In genomic region chr2:85438291-85439110, GRCh38 we compare ENCODE assay signal across 8 cellular contexts. TPM values are rescaled to one million over a fixed set of nuclear protein-coding genes. Genes with fewer than 3 reads are reported as not detected.
DNase-seq lines count a peak whose midpoint lies in the region; ATAC-seq and TF ChIP-seq lines count a peak whose summit lies in the region.

No MANE protein-coding gene starts in this region.

- peaks cover 0 to 7% (median 7%) of the 10 kb centered on the region in 3 donors for H3K27me3 Mint-ChIP-seq in CD14-positive monocyte (ENCODE audit: low read depth in 3 of 3)
- H3K27me3 Mint-ChIP-seq in activated T-helper 2 cell treated with anti-CD3 and anti-CD28 coated beads, Interferon-gamma antibody, Interleukin-2, Interleukin-4, amounts not matched to agents 10 μg/mL and 5 μg/mL and 100 μg/mL, durations not matched to agents 14 hours and 24 hours and 36 hours (ENCODE audit: low read depth) = no peaks in the 10 kb centered on the region

- DNase-seq in CD14-positive monocyte (ENCODE audit: low spot score) (no peak), islet precursor cell (peak; percentile 69), foreskin melanocyte (no peak), Ammon's horn (ENCODE audit: low spot score) (no peak), cortex of kidney (lab: John Stamatoyannopoulos, UW) (no peak)
- DNase-seq in activated T-helper 2 cell treated with anti-CD3 and anti-CD28 coated beads, Interferon-gamma antibody, Interleukin-2, Interleukin-4, amounts not matched to agents 10 μg/mL and 5 μg/mL and 100 μg/mL, durations not matched to agents 14 hours and 24 hours and 36 hours (ENCODE audit: low spot score) = no peak
- DNase-seq in stimulated activated effector memory CD8-positive, alpha-beta T cell treated with anti-CD3 and anti-CD28 coated beads, Interleukin-12 subunit alpha, Interleukin-12 subunit beta, amount 100 ng/mL, for 72 hours (ENCODE audit: low spot score in 2 of 2) = peak in 1 of 2 donors; percentile 61

- H3K4me3 Mint-ChIP-seq in CD14-positive monocyte = peak overlapping the region; percentile 68 to 76
- peak overlapping the region; percentile 81 for H3K4me3 Mint-ChIP-seq in activated T-helper 2 cell treated with anti-CD3 and anti-CD28 coated beads, Interferon-gamma antibody, Interleukin-2, Interleukin-4, amounts not matched to agents 10 μg/mL and 5 μg/mL and 100 μg/mL, durations not matched to agents 14 hours and 24 hours and 36 hours (ENCODE audit: low read depth)
- H3K4me3 Mint-ChIP-seq in stimulated activated effector memory CD8-positive, alpha-beta T cell treated with anti-CD3 and anti-CD28 coated beads, Interleukin-12 subunit alpha, Interleukin-12 subunit beta, amount 100 ng/mL, for 72 hours = peak overlapping the region; percentile 75

- ATAC-seq in HG03025 (IDR thresholded peaks at IDR 0.05; ENCODE audit: low FRiP score, unreplicated experiment) = peak; percentile 1
- no peak for ATAC-seq in stimulated activated effector memory CD8-positive, alpha-beta T cell treated with anti-CD3 and anti-CD28 coated beads, Interleukin-12 subunit alpha, Interleukin-12 subunit beta, amount 100 ng/mL, for 72 hours

- no peaks in the 10 kb centered on the region for H3K9me3 Mint-ChIP-seq in CD14-positive monocyte
- no peaks in the 10 kb centered on the region for H3K9me3 Mint-ChIP-seq in activated T-helper 2 cell treated with anti-CD3 and anti-CD28 coated beads, Interferon-gamma antibody, Interleukin-2, Interleukin-4, amounts not matched to agents 10 μg/mL and 5 μg/mL and 100 μg/mL, durations not matched to agents 14 hours and 24 hours and 36 hours
- no peaks in the 10 kb centered on the region for H3K9me3 Mint-ChIP-seq in stimulated activated effector memory CD8-positive, alpha-beta T cell treated with anti-CD3 and anti-CD28 coated beads, Interleukin-12 subunit alpha, Interleukin-12 subunit beta, amount 100 ng/mL, for 72 hours

- peak overlapping the region; percentile 98 to 100 (median 99) for H3K27ac Mint-ChIP-seq in CD14-positive monocyte
- peak overlapping the region; percentile 98 for H3K27ac Mint-ChIP-seq in activated T-helper 2 cell treated with anti-CD3 and anti-CD28 coated beads, Interferon-gamma antibody, Interleukin-2, Interleukin-4, amounts not matched to agents 10 μg/mL and 5 μg/mL and 100 μg/mL, durations not matched to agents 14 hours and 24 hours and 36 hours
- peak overlapping the region; percentile 97 for H3K27ac Mint-ChIP-seq in stimulated activated effector memory CD8-positive, alpha-beta T cell treated with anti-CD3 and anti-CD28 coated beads, Interleukin-12 subunit alpha, Interleukin-12 subunit beta, amount 100 ng/mL, for 72 hours

- no peak for TF ChIP-seq CTCF in CD14-positive monocyte (IDR thresholded peaks at IDR 0.05)

- H3K36me3 Mint-ChIP-seq in CD14-positive monocyte = no peaks in the 10 kb centered on the region
- no peaks in the 10 kb centered on the region for H3K36me3 Mint-ChIP-seq in activated T-helper 2 cell treated with anti-CD3 and anti-CD28 coated beads, Interferon-gamma antibody, Interleukin-2, Interleukin-4, amounts not matched to agents 10 μg/mL and 5 μg/mL and 100 μg/mL, durations not matched to agents 14 hours and 24 hours and 36 hours (ENCODE audit: low read depth)
- peaks cover 6% of the 10 kb centered on the region for H3K36me3 Mint-ChIP-seq in stimulated activated effector memory CD8-positive, alpha-beta T cell treated with anti-CD3 and anti-CD28 coated beads, Interleukin-12 subunit alpha, Interleukin-12 subunit beta, amount 100 ng/mL, for 72 hours

- intact Hi-C loops in CD14-positive monocyte (cut with micrococcal nuclease) = loop anchor here (5.0 kb wide), 2 partner anchors 59 to 99 kb away; partner anchors contain the start of gene MAT2A (in 2 of the 2)
- intact Hi-C loops in activated T-helper 2 cell treated with anti-CD3 and anti-CD28 coated beads, Interferon-gamma antibody, Interleukin-2, Interleukin-4, amounts not matched to agents 10 μg/mL and 5 μg/mL and 100 μg/mL, durations not matched to agents 14 hours and 24 hours and 36 hours (cut with micrococcal nuclease) = loop anchor here (1.0 to 2.0 kb wide), 3 partner anchors 18 to 109 kb away; no protein-coding TSS in a partner anchor

- H3K4me1 Mint-ChIP-seq in CD14-positive monocyte = peaks cover 59% of the 10 kb centered on the region
- H3K4me1 Mint-ChIP-seq in activated T-helper 2 cell treated with anti-CD3 and anti-CD28 coated beads, Interferon-gamma antibody, Interleukin-2, Interleukin-4, amounts not matched to agents 10 μg/mL and 5 μg/mL and 100 μg/mL, durations not matched to agents 14 hours and 24 hours and 36 hours (ENCODE audit: low read depth) = peaks cover 28% of the 10 kb centered on the region
- peaks cover 28% of the 10 kb centered on the region for H3K4me1 Mint-ChIP-seq in stimulated activated effector memory CD8-positive, alpha-beta T cell treated with anti-CD3 and anti-CD28 coated beads, Interleukin-12 subunit alpha, Interleukin-12 subunit beta, amount 100 ng/mL, for 72 hours

RNA-seq across cellular contexts. Expression of gene SH2D6, which starts 20.0 kb away (rescaled TPM):
- not detected for polyA plus RNA-seq in CD14-positive monocyte
- 0.48 and 1.3 TPM in 2 replicates for total RNA-seq in activated T-helper 2 cell treated with anti-CD3 and anti-CD28 coated beads, Interferon-gamma antibody, Interleukin-2, Interleukin-4, amounts not matched to agents 10 μg/mL and 5 μg/mL and 100 μg/mL, durations not matched to agents 14 hours and 24 hours and 36 hours

RNA-seq across cellular contexts. Expression of gene CAPG, which starts 28.3 kb away (rescaled TPM):
- polyA plus RNA-seq in CD14-positive monocyte = 100 to 1,000 TPM; 631 to 847 TPM
- 145 and 146 TPM in 2 replicates for total RNA-seq in activated T-helper 2 cell treated with anti-CD3 and anti-CD28 coated beads, Interferon-gamma antibody, Interleukin-2, Interleukin-4, amounts not matched to agents 10 μg/mL and 5 μg/mL and 100 μg/mL, durations not matched to agents 14 hours and 24 hours and 36 hours
